In the genomic region with DNA sequence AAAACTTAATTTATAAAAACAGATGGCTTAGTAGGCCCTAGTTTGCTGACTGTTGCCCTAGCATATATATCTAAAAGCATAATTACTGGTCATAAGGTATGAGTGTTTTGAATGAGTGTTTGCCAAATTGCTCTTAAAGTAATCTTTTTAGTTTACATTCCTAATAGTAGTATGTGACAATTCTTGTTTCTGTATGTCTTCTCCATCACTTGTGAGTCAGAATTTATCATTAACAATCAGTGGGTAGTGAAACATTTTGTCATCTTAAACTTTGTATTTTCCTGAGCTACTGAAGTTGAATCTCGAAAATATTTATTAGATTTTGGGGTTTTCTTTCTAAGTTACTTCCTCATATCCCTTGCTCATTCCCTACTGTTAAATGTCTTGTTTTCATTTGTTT, we compare ENCODE assay signal across 28 cellular contexts. TPM values are rescaled to one million over a fixed set of nuclear protein-coding genes. Genes with fewer than 3 reads are reported as not detected.
A peak's percentile ranks its signal among the peaks of the same experiment; 100 is the strongest.
DNase-seq lines count a peak whose midpoint lies in the region; ATAC-seq and TF ChIP-seq lines count a peak whose summit lies in the region.
"Had no signal": no experiment of that assay in that cellular context is flagged by ENCODE, and none has a peak within 500 bp of the region (broad histone marks: within the 10 kb centered on the region; RNA-seq: fewer than 3 reads in every experiment).

No MANE protein-coding gene starts in this region.

- TF ChIP-seq POLR2A in esophagus squamous epithelium (IDR thresholded peaks at IDR 0.05) = no peak

- no peak for DNase-seq in activated T-cell treated with anti-CD3 and anti-CD28 coated beads, Interleukin-2, amount 50 U/mL, for 24 hours
- no peak for DNase-seq in activated T-cell treated with anti-CD3 and anti-CD28 coated beads, Interleukin-2, amount 50 U/mL, for 48 hours
- DNase-seq in fibroblast of the aortic adventitia (ENCODE audit: low read depth) = peak; percentile 25
- DNase-seq in esophagus squamous epithelium (lab: John Stamatoyannopoulos, UW) = no peak
- DNase-seq in stimulated activated naive CD4-positive, alpha-beta T cell (lab: John Stamatoyannopoulos, UW) = no peak
- DNase-seq in superior temporal gyrus (ENCODE audit: extremely low spot score) = no peak
- no peak for DNase-seq in NCI-H1092 (lab: John Stamatoyannopoulos, UW)
- DNase-seq: activated CD4-positive, alpha-beta T cell treated with anti-CD3 and anti-CD28 coated beads for 1 hour; activated CD8-positive, alpha-beta T cell treated with anti-CD3 and anti-CD28 coated beads for 36 hours; activated effector memory CD4-positive, alpha-beta T cell treated with anti-CD3 and anti-CD28 coated beads, Interleukin-2, amount 50 U/mL, for 16 hours; activated naive CD8-positive, alpha-beta T cell treated with anti-CD3 and anti-CD28 coated beads for 36 hours; CD4-positive, alpha-beta memory T cell; dermis blood vessel endothelial cell; kidney; midbrain; natural killer cell; NCI-H1092 treated with DMSO at 0.1 percent for 48 hours; NCI-H1930; NCI-H526; ovary; SJCRH30; spleen; substantia nigra; upper lobe of right lung had no signal

- H3K9me3 Mint-ChIP-seq in activated T-cell treated with anti-CD3 and anti-CD28 coated beads, Interleukin-2, amount 50 U/mL, for 24 hours = no peaks in the 10 kb centered on the region
- H3K9me3 Mint-ChIP-seq: activated CD8-positive, alpha-beta T cell treated with anti-CD3 and anti-CD28 coated beads for 36 hours; activated naive CD8-positive, alpha-beta T cell treated with anti-CD3 and anti-CD28 coated beads for 36 hours; CD4-positive, alpha-beta memory T cell; central memory CD8-positive, alpha-beta T cell; natural killer cell had no signal

- H3K4me1 ChIP-seq in esophagus squamous epithelium = no peaks in the 10 kb centered on the region
- H3K4me1 ChIP-seq: SJCRH30, spleen, upper lobe of right lung had no signal

- peaks cover 0 to 51% (median 0%) of the 10 kb centered on the region in 3 donors for H3K36me3 ChIP-seq in esophagus squamous epithelium
- H3K36me3 ChIP-seq: ovary had no signal

- H3K4me3 ChIP-seq in fibroblast of the aortic adventitia (ENCODE audit: low read depth, low read length) = no peak overlapping the region
- no peak overlapping the region for H3K4me3 ChIP-seq in esophagus squamous epithelium
- H3K4me3 ChIP-seq: ovary, SJCRH30, spleen, upper lobe of right lung had no signal

- peaks cover 2% of the 10 kb centered on the region for H3K4me1 Mint-ChIP-seq in activated T-cell treated with anti-CD3 and anti-CD28 coated beads, Interleukin-2, amount 50 U/mL, for 24 hours (ENCODE audit: low read depth)
- H3K4me1 Mint-ChIP-seq: activated naive CD8-positive, alpha-beta T cell treated with anti-CD3 and anti-CD28 coated beads for 36 hours; CD4-positive, alpha-beta memory T cell; central memory CD8-positive, alpha-beta T cell; natural killer cell had no signal

- H3K9me3 ChIP-seq in esophagus squamous epithelium = no peaks in the 10 kb centered on the region
- H3K9me3 ChIP-seq: ovary, SJCRH30, spleen, upper lobe of right lung had no signal

- H3K27me3 ChIP-seq in esophagus squamous epithelium = no peaks in the 10 kb centered on the region
- H3K27me3 ChIP-seq: ovary, SJCRH30, spleen, upper lobe of right lung had no signal

- intact Hi-C loops in esophagus squamous epithelium (cut with DNase I) = no loop called here

- no peak for ATAC-seq in SK-N-SH treated with all-trans-retinoic acid at 6 μM for 48 hours
- ATAC-seq: activated CD8-positive, alpha-beta T cell treated with anti-CD3 and anti-CD28 coated beads for 36 hours; HepG2; natural killer cell; upper lobe of right lung had no signal

- no peak for TF ChIP-seq CTCF in fibroblast of the aortic adventitia (IDR thresholded peaks at IDR 0.05; ENCODE audit: insufficient read depth, low read length)
- no peak for TF ChIP-seq CTCF in esophagus squamous epithelium (IDR thresholded peaks at IDR 0.05)

- no peak overlapping the region for H3K4me3 Mint-ChIP-seq in activated T-cell treated with anti-CD3 and anti-CD28 coated beads, Interleukin-2, amount 50 U/mL, for 24 hours
- H3K4me3 Mint-ChIP-seq: activated CD8-positive, alpha-beta T cell treated with anti-CD3 and anti-CD28 coated beads for 36 hours; activated naive CD8-positive, alpha-beta T cell treated with anti-CD3 and anti-CD28 coated beads for 36 hours; CD4-positive, alpha-beta memory T cell; central memory CD8-positive, alpha-beta T cell; natural killer cell had no signal

- peaks cover 26% of the 10 kb centered on the region for H3K36me3 Mint-ChIP-seq in activated T-cell treated with anti-CD3 and anti-CD28 coated beads, Interleukin-2, amount 50 U/mL, for 24 hours (ENCODE audit: low read depth)
- H3K36me3 Mint-ChIP-seq: activated naive CD8-positive, alpha-beta T cell treated with anti-CD3 and anti-CD28 coated beads for 36 hours had no signal

- H3K27ac Mint-ChIP-seq in activated T-cell treated with anti-CD3 and anti-CD28 coated beads, Interleukin-2, amount 50 U/mL, for 24 hours = peak overlapping the region; percentile 28
- H3K27ac Mint-ChIP-seq: activated CD8-positive, alpha-beta T cell treated with anti-CD3 and anti-CD28 coated beads for 36 hours; activated naive CD8-positive, alpha-beta T cell treated with anti-CD3 and anti-CD28 coated beads for 36 hours; natural killer cell had no signal

- WGBS in esophagus squamous epithelium, 2 donors = 84 to 89% methylated on average over 1 of the region's 1 CpG

- no peaks in the 10 kb centered on the region for H3K27me3 Mint-ChIP-seq in activated T-cell treated with anti-CD3 and anti-CD28 coated beads, Interleukin-2, amount 50 U/mL, for 24 hours
- H3K27me3 Mint-ChIP-seq: activated CD8-positive, alpha-beta T cell treated with anti-CD3 and anti-CD28 coated beads for 36 hours; activated naive CD8-positive, alpha-beta T cell treated with anti-CD3 and anti-CD28 coated beads for 36 hours; CD4-positive, alpha-beta memory T cell; central memory CD8-positive, alpha-beta T cell had no signal

- no peak overlapping the region for H3K27ac ChIP-seq in esophagus squamous epithelium
- H3K27ac ChIP-seq: 22Rv1, ovary, SJCRH30, spleen, upper lobe of right lung had no signal

TF ChIP-seq in SK-N-SH treated with all-trans-retinoic acid at 6 μM for 48 hours, 23 proteins besides CTCF, POLR2A, EP300 and RAD21:
- no peak for TF ChIP-seq RARB (CRISPR knock-in tag; IDR thresholded peaks at IDR 0.05)
- 0 out of 2 replicates have a peak, but pooled peaks have one; percentile 53 for TF ChIP-seq ISL1 (CRISPR knock-in tag; IDR thresholded peaks at IDR 0.05)
- no peak for TF ChIP-seq TCF4 (CRISPR knock-in tag; IDR thresholded peaks at IDR 0.05; ENCODE audit: borderline replicate concordance)
- no peak for TF ChIP-seq BACH2 (CRISPR knock-in tag; IDR thresholded peaks at IDR 0.05; ENCODE audit: borderline replicate concordance)

RNA-seq across cellular contexts. Expression of a gene that starts 49.6 kb away (rescaled TPM):
- total RNA-seq in fibroblast of the aortic adventitia (ENCODE audit: low replicate concordance) (61.7 and 63.9 TPM in 2 replicates), esophagus squamous epithelium (10 to 100 TPM; 34.7 to 75.0 (median 58.1) TPM)
